8 cellular contexts compared by ENCODE assay signal in genomic region chr13:59906413-59907027, GRCh38.
DNase-seq lines count a peak whose midpoint lies in the region; ATAC-seq and TF ChIP-seq lines count a peak whose summit lies in the region.

No MANE protein-coding gene starts in this region.

- H3K27ac ChIP-seq in heart left ventricle (no peak overlapping the region), psoas muscle (no peak overlapping the region)

- no peak for TF ChIP-seq POLR2A in heart left ventricle (IDR thresholded peaks at IDR 0.05)
- TF ChIP-seq POLR2A in erythroblast (IDR thresholded peaks at IDR 0.05; ENCODE audit: low read length), result no peak

- H3K4me1 ChIP-seq in heart left ventricle (no peaks in the 10 kb centered on the region), psoas muscle (no peaks in the 10 kb centered on the region)

- no peaks in the 10 kb centered on the region for H3K27me3 ChIP-seq in heart left ventricle
- H3K27me3 ChIP-seq in psoas muscle (ENCODE audit: insufficient read depth in 3 of 3, low read length in 2 of 3), result no peaks in the 10 kb centered on the region

- ATAC-seq in heart left ventricle (no peak), Right ventricle myocardium superior (ENCODE audit: poor library complexity) (no peak), psoas muscle (no peak), HG02763 (IDR thresholded peaks at IDR 0.05; ENCODE audit: unreplicated experiment) (no peak)

- H3K4me3 ChIP-seq in heart left ventricle, result no peak overlapping the region
- no peak overlapping the region for H3K4me3 ChIP-seq in psoas muscle

- intact Hi-C loops in heart left ventricle (cut with DNase I), result loop anchor here in 2 of 10 donors (10.0 kb wide), 2 partner anchors 212 to 512 kb away; no protein-coding TSS in a partner anchor
- intact Hi-C loops in Right ventricle myocardium superior (cut with DNase I), result no loop called here
- intact Hi-C loops in psoas muscle (cut with DNase I), result no loop called here

- H3K36me3 ChIP-seq in heart left ventricle (no peaks in the 10 kb centered on the region), psoas muscle (ENCODE audit: insufficient read depth in 1 of 2, low read depth in 1 of 2) (no peaks in the 10 kb centered on the region)

- DNase-seq in heart left ventricle (no peak), Right ventricle myocardium superior (no peak), NCI-H748 treated with DMSO at 0.1 percent for 48 hours (lab: John Stamatoyannopoulos, UW) (peak; percentile 37), erythroblast (lab: John Stamatoyannopoulos, UW) (peak; percentile 2 to 27), psoas muscle (no peak), DMS79 (lab: John Stamatoyannopoulos, UW) (no peak)
- no peak for DNase-seq in activated effector memory CD4-positive, alpha-beta T cell treated with anti-CD3 and anti-CD28 coated beads, Interleukin-2, amount 50 U/mL, for 16 hours

- 54 to 61% (median 55%) methylated on average over 6 of the region's 6 CpGs for WGBS in heart left ventricle, 4 donors
- 44 to 45% (median 44%) methylated on average over 6 of the region's 6 CpGs for WGBS in psoas muscle, 3 donors

- no peaks in the 10 kb centered on the region for H3K9me3 ChIP-seq in heart left ventricle
- no peaks in the 10 kb centered on the region for H3K9me3 ChIP-seq in psoas muscle

- TF ChIP-seq CTCF in heart left ventricle (IDR thresholded peaks at IDR 0.05) (peak in 11 of 12 donors; percentile 25 to 64 (median 51)), psoas muscle (IDR thresholded peaks at IDR 0.05) (peak; percentile 41)

Comparison
In these comparisons a context has a peak if more than half of its experiments do, and no peak if none do; other contexts are left out.
1. DNase-seq: peak in NCI-H748 treated with DMSO at 0.1 percent for 48 hours (single experiment) and erythroblast (2 of 2); none in heart left ventricle (0 of 5), Right ventricle myocardium superior (single experiment), psoas muscle (0 of 2), activated effector memory CD4-positive, alpha-beta T cell treated with anti-CD3 and anti-CD28 coated beads, Interleukin-2, amount 50 U/mL, for 16 hours (single experiment) and DMS79 (single experiment).